Comparison of ENCODE assay signal across 8 cellular contexts in the genomic region with DNA sequence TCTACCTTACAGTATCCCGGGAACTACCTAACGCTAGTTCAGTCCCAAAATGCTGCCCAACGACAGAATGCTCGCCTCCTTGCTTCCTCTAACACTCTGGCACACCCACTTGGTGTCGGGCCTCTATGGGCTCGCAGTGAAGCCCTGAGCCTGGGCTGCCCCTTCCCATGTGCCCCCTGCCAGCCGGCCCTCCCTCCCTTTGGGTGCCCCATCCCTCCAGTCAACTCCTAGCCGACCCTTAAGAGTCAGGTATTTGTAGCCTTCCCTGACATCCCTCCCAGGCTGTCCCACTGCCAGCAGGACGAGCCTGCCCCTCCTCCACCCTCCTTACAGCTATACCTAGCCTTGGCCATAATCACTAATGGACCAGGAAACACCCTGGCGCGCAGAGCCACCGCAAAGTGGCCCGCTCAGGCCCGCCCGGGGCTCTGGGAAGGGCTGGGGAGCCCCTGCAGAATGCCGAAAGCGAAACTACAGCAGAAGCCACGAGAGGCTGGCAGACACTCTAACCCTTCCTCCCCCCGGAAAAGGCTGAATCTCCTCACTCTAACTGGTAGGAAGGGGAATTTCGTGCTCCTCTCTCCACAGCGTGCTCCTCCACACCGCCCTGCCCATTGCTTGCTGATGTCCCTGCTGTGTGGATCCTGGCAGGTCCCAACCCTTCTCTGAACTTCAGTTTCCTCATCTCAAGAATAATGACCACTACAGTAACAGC. TPM values are rescaled to one million over a fixed set of nuclear protein-coding genes. Genes with fewer than 3 reads are reported as not detected.
DNase-seq lines count a peak whose midpoint lies in the region; ATAC-seq and TF ChIP-seq lines count a peak whose summit lies in the region.

No MANE protein-coding gene starts in this region.

- DNase-seq in D341Med (ENCODE audit: low spot score): peak; percentile 26
- peak in 2 of 3 donors; percentile 61 to 76 for DNase-seq in Peyer's patch
- DNase-seq in adrenal gland: peak in 5 of 7 donors; percentile 43 to 78 (median 51)
- peak; percentile 38 for DNase-seq in stimulated activated CD4-positive, alpha-beta T cell treated with anti-CD3 and anti-CD28 coated beads, Interleukin-12 subunit alpha, Interleukin-12 subunit beta, amount 100 ng/mL, for 4 hours
- no peak for DNase-seq in NCI-H82 (lab: John Stamatoyannopoulos, UW)
- DNase-seq in NCI-H748 (lab: John Stamatoyannopoulos, UW; ENCODE audit: unreplicated experiment): no peak

- H3K9ac ChIP-seq in iPS-18a (ENCODE audit: low read length): no peak overlapping the region

- H3K4me1 ChIP-seq in Peyer's patch (peaks cover 0 to 39% (median 11%) of the 10 kb centered on the region in 4 donors), adrenal gland (replicated peaks in 1 of 2) (peaks cover 17 to 29% of the 10 kb centered on the region in 2 donors), iPS-18a (ENCODE audit: control insufficient read depth, low read depth, low read length) (peaks cover 19% of the 10 kb centered on the region)

- H3K27me3 ChIP-seq in Peyer's patch: no peaks in the 10 kb centered on the region
- no peaks in the 10 kb centered on the region for H3K27me3 ChIP-seq in adrenal gland
- H3K27me3 ChIP-seq in iPS-18a (ENCODE audit: control insufficient read depth, insufficient read depth, low read length): peaks cover 15% of the 10 kb centered on the region

- TF ChIP-seq POLR2A in Peyer's patch (IDR thresholded peaks at IDR 0.05) (peak in 1 of 2 donors; percentile 16), adrenal gland (IDR thresholded peaks at IDR 0.05) (no peak)

- peak; percentile 30 for ATAC-seq in GM21786 (IDR thresholded peaks at IDR 0.05; ENCODE audit: unreplicated experiment)

- intact Hi-C loops in adrenal gland (cut with DNase I): no loop called here

- 17 to 25% (median 19%) methylated on average over 9 to 22 of the region's 22 CpGs for WGBS in adrenal gland, 4 donors

- peak overlapping the region; percentile 89 to 93 (median 92) for H3K27ac ChIP-seq in Peyer's patch
- peak overlapping the region in 3 of 5 donors; percentile 80 to 93 (median 91) for H3K27ac ChIP-seq in adrenal gland
- H3K27ac ChIP-seq in iPS-18a (ENCODE audit: low read length): no peak overlapping the region

- H3K9me3 ChIP-seq in Peyer's patch (no peaks in the 10 kb centered on the region), adrenal gland (replicated peaks in 1 of 3) (no peaks in the 10 kb centered on the region), iPS-18a (ENCODE audit: control insufficient read depth, low read depth, low read length) (no peaks in the 10 kb centered on the region)

- H3K36me3 ChIP-seq in Peyer's patch (peaks cover 0 to 11% (median 0%) of the 10 kb centered on the region in 3 donors), adrenal gland (replicated peaks in 1 of 2) (no peaks in the 10 kb centered on the region), iPS-18a (ENCODE audit: control insufficient read depth, low read depth, low read length) (no peaks in the 10 kb centered on the region)

- H3K4me3 ChIP-seq in Peyer's patch: peak overlapping the region; percentile 80 to 97 (median 89)
- peak overlapping the region in 3 of 4 donors; percentile 60 to 97 (median 64) for H3K4me3 ChIP-seq in adrenal gland
- peak overlapping the region; percentile 84 for H3K4me3 ChIP-seq in iPS-18a (ENCODE audit: low read length)

- TF ChIP-seq CTCF in Peyer's patch (IDR thresholded peaks at IDR 0.05): no peak
- no peak for TF ChIP-seq CTCF in adrenal gland (IDR thresholded peaks at IDR 0.05)

RNA-seq across cellular contexts. Expression of gene CBX7, which starts 8.2 kb away (rescaled TPM):
- total RNA-seq in Peyer's patch (10 to 100 TPM; 41.2 to 58.6 (median 53.2) TPM), adrenal gland (10 to 100 TPM; 30.3 to 89.2 (median 63.2) TPM)
- 10 to 100 TPM; 11.8 to 52.4 (median 26.3) TPM for polyA plus RNA-seq in adrenal gland

RNA-seq across cellular contexts. Expression of gene APOBEC3H, which starts 47.2 kb away (rescaled TPM):
- total RNA-seq in Peyer's patch: not detected
- 1 to 10 TPM in 2 of 8 donors, under 1 TPM in 4, not detected in 2; 0.32 to 8.6 (median 0.74) TPM for total RNA-seq in adrenal gland
- polyA plus RNA-seq in adrenal gland: 1 to 10 TPM in 1 of 3 donors, under 1 TPM in 2; 0.15 to 1.8 (median 0.51) TPM

Comparison
In these comparisons a context has a peak if more than half of its experiments do, and no peak if none do; other contexts are left out.
1. DNase-seq: peak in D341Med (single experiment), Peyer's patch (2 of 3), adrenal gland (5 of 7) and stimulated activated CD4-positive, alpha-beta T cell treated with anti-CD3 and anti-CD28 coated beads, Interleukin-12 subunit alpha, Interleukin-12 subunit beta, amount 100 ng/mL, for 4 hours (single experiment); none in NCI-H82 (single experiment) and NCI-H748 (single experiment).
2. Peak in every context shown above with its lines, with median percentiles within 50 percentile points of each other: H3K4me3 ChIP-seq.